In genomic region chr9:106888992-106889631, GRCh38 we compare ENCODE assay signal across 1 cellular context.
TF ChIP-seq lines count a peak whose summit lies in the region.

No MANE protein-coding gene starts in this region.

TF ChIP-seq in GM12878, 131 proteins besides CTCF, POLR2A, EP300 and RAD21 (continued from another document and continues in another):
- TF ChIP-seq E4F1 (IDR thresholded peaks at IDR 0.05; ENCODE audit: borderline replicate concordance, partially characterized antibody), result no peak
- TF ChIP-seq BHLHE40 (IDR thresholded peaks at IDR 0.05; ENCODE audit: borderline replicate concordance in 1 of 2, low read depth in 2 of 2, low read length in 1 of 2), result no peak
- no peak for TF ChIP-seq SUPT20H (IDR thresholded peaks at IDR 0.05; ENCODE audit: borderline replicate concordance, control insufficient read depth, low read depth, low read length)
- peak; percentile 46 for TF ChIP-seq IKZF1 (conservative IDR thresholded peaks at IDR 0.05)
- TF ChIP-seq ZBTB4 (CRISPR knock-in tag; IDR thresholded peaks at IDR 0.05), result no peak
- no peak for TF ChIP-seq ELK1 (IDR thresholded peaks at IDR 0.05; ENCODE audit: low read depth, low read length)
- TF ChIP-seq MEF2B (IDR thresholded peaks at IDR 0.05; ENCODE audit: partially characterized antibody, poor library complexity, severe bottlenecking), result no peak
- peak; percentile 22 to 36; a peak in 2 of 4 replicates for TF ChIP-seq IKZF2 (IDR thresholded peaks at IDR 0.05)
- no peak for TF ChIP-seq ZBTB40 (IDR thresholded peaks at IDR 0.05; ENCODE audit: borderline replicate concordance)
- 0 out of 2 replicates have a peak, but pooled peaks have one; percentile 34 for TF ChIP-seq ZNF687 (IDR thresholded peaks at IDR 0.05)
- no peak for TF ChIP-seq GABPA (IDR thresholded peaks at IDR 0.05; ENCODE audit: low read depth)
- TF ChIP-seq NKRF (conservative IDR thresholded peaks at IDR 0.05), result no peak
- TF ChIP-seq HSF1 (IDR thresholded peaks at IDR 0.05; ENCODE audit: low read depth, low read length), result no peak
- no peak for TF ChIP-seq KAT2A (conservative IDR thresholded peaks at IDR 0.05; ENCODE audit: control insufficient read depth, low read depth, low read length)
- TF ChIP-seq NBN (IDR thresholded peaks at IDR 0.05), result 0 out of 2 replicates have a peak, but pooled peaks have one; percentile 16
- TF ChIP-seq CREB1 (IDR thresholded peaks at IDR 0.05; ENCODE audit: low read depth), result no peak
- no peak for TF ChIP-seq CEBPZ (IDR thresholded peaks at IDR 0.05; ENCODE audit: low read depth, low read length)
- no peak for TF ChIP-seq BCL3 (IDR thresholded peaks at IDR 0.05; ENCODE audit: borderline replicate concordance, insufficient read depth, low read depth, low read length, poor library complexity, severe bottlenecking)
- no peak for TF ChIP-seq STAT1 (conservative IDR thresholded peaks at IDR 0.05)
- TF ChIP-seq IRF5 (IDR thresholded peaks at IDR 0.05; ENCODE audit: borderline replicate concordance), result no peak
- TF ChIP-seq RB1 (IDR thresholded peaks at IDR 0.05; ENCODE audit: borderline replicate concordance), result no peak
- no peak for TF ChIP-seq TCF3 (IDR thresholded peaks at IDR 0.05; ENCODE audit: borderline replicate concordance, insufficient read depth, low read depth, low read length)
